In the genomic region with DNA sequence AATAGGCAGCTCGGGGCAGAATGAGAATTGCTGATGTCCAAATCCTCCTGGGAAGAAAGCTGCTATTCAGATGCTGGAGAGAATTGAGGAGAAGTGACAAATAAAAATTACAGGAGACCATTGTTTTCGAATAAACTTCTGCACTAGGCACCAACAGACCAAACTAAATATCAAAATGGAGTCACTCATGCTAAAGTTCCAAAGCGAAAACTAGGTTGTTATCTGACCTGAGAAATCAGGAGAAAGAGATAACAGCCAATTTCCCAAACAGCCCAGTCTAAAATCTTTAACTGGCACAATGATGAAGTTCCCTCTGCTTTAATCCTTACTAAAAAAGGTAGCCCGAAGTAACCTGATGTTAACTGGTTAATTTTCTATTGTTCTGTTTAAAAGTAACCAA, we compare ENCODE assay signal across 13 cellular contexts.
DNase-seq lines count a peak whose midpoint lies in the region; ATAC-seq and TF ChIP-seq lines count a peak whose summit lies in the region.
"Had no signal": no experiment of that assay in that cellular context is flagged by ENCODE, and none has a peak within 500 bp of the region (broad histone marks: within the 10 kb centered on the region; RNA-seq: fewer than 3 reads in every experiment).

No MANE protein-coding gene starts in this region.

- H3K4me1 Mint-ChIP-seq in GM23338 (no peaks in the 10 kb centered on the region; the same call in 2 of the 3 replicates), nephron progenitor cell (peaks cover 31% of the 10 kb centered on the region)
- peaks cover 31% of the 10 kb centered on the region for H3K4me1 Mint-ChIP-seq in activated T-helper 17 cell treated with anti-CD3 and anti-CD28 coated beads, Interleukin-2, amount 50 U/mL, for 72 hours

- no peak for TF ChIP-seq CTCF in GM23338 (conservative IDR thresholded peaks at IDR 0.05; ENCODE audit: low read depth in 2 of 2)
- TF ChIP-seq CTCF in nephron progenitor cell (IDR thresholded peaks at IDR 0.05) = no peak
- no peak for TF ChIP-seq CTCF in thyroid gland (IDR thresholded peaks at IDR 0.05)

- no peak overlapping the region; the same call in 1 of the 2 replicates for H3K27ac ChIP-seq in GM23338 (ENCODE audit: low read depth)
- peak overlapping the region in 2 of 3 donors; percentile 54 to 59 for H3K27ac ChIP-seq in thyroid gland
- H3K27ac ChIP-seq in effector memory CD4-positive, alpha-beta T cell (ENCODE audit: insufficient read depth, low read length, poor library complexity, severe bottlenecking) = no peak overlapping the region
- H3K27ac ChIP-seq: A549, BLaER1 had no signal

- no peak overlapping the region for H3K4me3 ChIP-seq in GM23338
- no peak overlapping the region for H3K4me3 ChIP-seq in thyroid gland (replicated peaks in 1 of 3)
- H3K4me3 ChIP-seq in effector memory CD4-positive, alpha-beta T cell (ENCODE audit: insufficient read depth, low read depth, low read length, poor library complexity, severe bottlenecking) = no peak overlapping the region
- H3K4me3 ChIP-seq: A549, BLaER1, GM12878, HAP-1 had no signal

- H3K36me3 ChIP-seq in GM23338 (ENCODE audit: insufficient read depth) = no peaks in the 10 kb centered on the region
- H3K36me3 ChIP-seq in thyroid gland = no peaks in the 10 kb centered on the region
- H3K36me3 ChIP-seq in effector memory CD4-positive, alpha-beta T cell (ENCODE audit: control insufficient read depth, insufficient read depth, low read length) = peaks cover 12% of the 10 kb centered on the region
- H3K36me3 ChIP-seq: HAP-1 had no signal

- H2AFZ ChIP-seq in GM23338 = no peak overlapping the region

- no peaks in the 10 kb centered on the region for H3K27me3 ChIP-seq in GM23338 (ENCODE audit: insufficient read depth)
- H3K27me3 ChIP-seq in thyroid gland = no peaks in the 10 kb centered on the region
- no peaks in the 10 kb centered on the region for H3K27me3 ChIP-seq in effector memory CD4-positive, alpha-beta T cell (replicated peaks; ENCODE audit: control insufficient read depth, insufficient read depth, low read length, poor library complexity, severe bottlenecking)
- H3K27me3 ChIP-seq: BLaER1 had no signal

- H3K4me1 ChIP-seq in GM23338 (ENCODE audit: insufficient read depth) = no peaks in the 10 kb centered on the region
- peaks cover 15 to 39% of the 10 kb centered on the region in 2 donors for H3K4me1 ChIP-seq in thyroid gland
- H3K4me1 ChIP-seq in effector memory CD4-positive, alpha-beta T cell (ENCODE audit: control insufficient read depth, insufficient read depth, low read length, poor library complexity, severe bottlenecking) = no peaks in the 10 kb centered on the region
- H3K4me1 ChIP-seq: BLaER1, HAP-1 had no signal

- H3K79me2 ChIP-seq in GM23338 (replicated peaks; ENCODE audit: insufficient read depth) = no peaks in the 10 kb centered on the region

- no peaks in the 10 kb centered on the region for H3F3A ChIP-seq in GM23338 (replicated peaks; ENCODE audit: low read depth)

- H3K36me3 Mint-ChIP-seq in GM23338 (ENCODE audit: low read depth) = peaks cover 6% of the 10 kb centered on the region; the same call in 1 of the 3 replicates
- peaks cover 90% of the 10 kb centered on the region for H3K36me3 Mint-ChIP-seq in activated T-helper 17 cell treated with anti-CD3 and anti-CD28 coated beads, Interleukin-2, amount 50 U/mL, for 72 hours (ENCODE audit: low read depth)
- peaks cover 33% of the 10 kb centered on the region for H3K36me3 Mint-ChIP-seq in nephron progenitor cell (ENCODE audit: low read depth)

- ATAC-seq in GM23338 (no peak), GM19463 (IDR thresholded peaks at IDR 0.05; ENCODE audit: unreplicated experiment) (no peak)
- no peak for ATAC-seq in activated T-helper 17 cell treated with anti-CD3 and anti-CD28 coated beads, Interleukin-2, amount 50 U/mL, for 72 hours (replicated peaks)
- ATAC-seq: A549, GM12878 had no signal

- H3K4me3 Mint-ChIP-seq in GM23338 = no peak overlapping the region
- no peak overlapping the region for H3K4me3 Mint-ChIP-seq in activated T-helper 17 cell treated with anti-CD3 and anti-CD28 coated beads, Interleukin-2, amount 50 U/mL, for 72 hours
- H3K4me3 Mint-ChIP-seq in nephron progenitor cell = no peak overlapping the region
- H3K4me3 Mint-ChIP-seq: CD4-positive, CD25-positive, alpha-beta regulatory T cell had no signal

- no peak for DNase-seq in GM23338 (ENCODE audit: low spot score)
- DNase-seq in nephron progenitor cell = no peak
- DNase-seq in thyroid gland = no peak
- no peak for DNase-seq in dermis blood vessel endothelial cell
- no peak for DNase-seq in effector memory CD4-positive, alpha-beta T cell
- DNase-seq: CD4-positive, CD25-positive, alpha-beta regulatory T cell; DMS79 had no signal

- H3K9me2 ChIP-seq in GM23338 (ENCODE audit: insufficient read depth) = no peaks in the 10 kb centered on the region

- H3K27ac Mint-ChIP-seq in GM23338 (0 out of 2 replicates have a peak overlapping the region, but pooled peaks have one; percentile 36), nephron progenitor cell (peak overlapping the region; percentile 45)
- peak overlapping the region; percentile 47 for H3K27ac Mint-ChIP-seq in activated T-helper 17 cell treated with anti-CD3 and anti-CD28 coated beads, Interleukin-2, amount 50 U/mL, for 72 hours
- H3K27ac Mint-ChIP-seq: CD4-positive, CD25-positive, alpha-beta regulatory T cell had no signal

- intact Hi-C loops in thyroid gland (cut with DNase I) = no loop called here

- H4K20me1 ChIP-seq in GM23338 (replicated peaks; ENCODE audit: insufficient read depth) = peaks cover 6% of the 10 kb centered on the region; the same call in 1 of the 2 replicates
- H4K20me1 ChIP-seq: BLaER1 had no signal

- H3K9me3 Mint-ChIP-seq in GM23338 = no peaks in the 10 kb centered on the region; the same call in 2 of the 3 replicates
- H3K9me3 Mint-ChIP-seq in activated T-helper 17 cell treated with anti-CD3 and anti-CD28 coated beads, Interleukin-2, amount 50 U/mL, for 72 hours = no peaks in the 10 kb centered on the region
- peaks cover 3% of the 10 kb centered on the region for H3K9me3 Mint-ChIP-seq in nephron progenitor cell
- H3K9me3 Mint-ChIP-seq: CD4-positive, CD25-positive, alpha-beta regulatory T cell had no signal

- no peak overlapping the region for H3K4me2 ChIP-seq in GM23338
- H3K4me2 ChIP-seq: A549, BLaER1 had no signal

- WGBS in thyroid gland, 2 donors = 85 to 90% methylated on average over 4 of the region's 4 CpGs

- TF ChIP-seq POLR2A in thyroid gland (IDR thresholded peaks at IDR 0.05) = no peak

- H3K27me3 Mint-ChIP-seq in GM23338 (ENCODE audit: insufficient read depth, low read depth, poor library complexity) (no peaks in the 10 kb centered on the region), nephron progenitor cell (ENCODE audit: low read depth, poor library complexity) (no peaks in the 10 kb centered on the region)
- H3K27me3 Mint-ChIP-seq in activated T-helper 17 cell treated with anti-CD3 and anti-CD28 coated beads, Interleukin-2, amount 50 U/mL, for 72 hours = no peaks in the 10 kb centered on the region
- H3K27me3 Mint-ChIP-seq: CD4-positive, CD25-positive, alpha-beta regulatory T cell had no signal

- no peaks in the 10 kb centered on the region for H3K9me3 ChIP-seq in thyroid gland
- H3K9me3 ChIP-seq in effector memory CD4-positive, alpha-beta T cell (ENCODE audit: control insufficient read depth, low read length) = no peaks in the 10 kb centered on the region
- H3K9me3 ChIP-seq: A549, BLaER1, HAP-1 had no signal

TF ChIP-seq in GM23338, 12 proteins besides CTCF, POLR2A, EP300 and RAD21 (continues in another document):
- TF ChIP-seq NANOG (IDR thresholded peaks at IDR 0.05; ENCODE audit: borderline replicate concordance) (no peak), JUNB (IDR thresholded peaks at IDR 0.05; ENCODE audit: unreplicated experiment) (no peak), STAT1 (IDR thresholded peaks at IDR 0.05; ENCODE audit: unreplicated experiment) (no peak), ETS1 (IDR thresholded peaks at IDR 0.05) (no peak), EZH2phosphoT487 (IDR thresholded peaks at IDR 0.05; ENCODE audit: unreplicated experiment) (no peak)
- TF ChIP-seq, protein P1, sequence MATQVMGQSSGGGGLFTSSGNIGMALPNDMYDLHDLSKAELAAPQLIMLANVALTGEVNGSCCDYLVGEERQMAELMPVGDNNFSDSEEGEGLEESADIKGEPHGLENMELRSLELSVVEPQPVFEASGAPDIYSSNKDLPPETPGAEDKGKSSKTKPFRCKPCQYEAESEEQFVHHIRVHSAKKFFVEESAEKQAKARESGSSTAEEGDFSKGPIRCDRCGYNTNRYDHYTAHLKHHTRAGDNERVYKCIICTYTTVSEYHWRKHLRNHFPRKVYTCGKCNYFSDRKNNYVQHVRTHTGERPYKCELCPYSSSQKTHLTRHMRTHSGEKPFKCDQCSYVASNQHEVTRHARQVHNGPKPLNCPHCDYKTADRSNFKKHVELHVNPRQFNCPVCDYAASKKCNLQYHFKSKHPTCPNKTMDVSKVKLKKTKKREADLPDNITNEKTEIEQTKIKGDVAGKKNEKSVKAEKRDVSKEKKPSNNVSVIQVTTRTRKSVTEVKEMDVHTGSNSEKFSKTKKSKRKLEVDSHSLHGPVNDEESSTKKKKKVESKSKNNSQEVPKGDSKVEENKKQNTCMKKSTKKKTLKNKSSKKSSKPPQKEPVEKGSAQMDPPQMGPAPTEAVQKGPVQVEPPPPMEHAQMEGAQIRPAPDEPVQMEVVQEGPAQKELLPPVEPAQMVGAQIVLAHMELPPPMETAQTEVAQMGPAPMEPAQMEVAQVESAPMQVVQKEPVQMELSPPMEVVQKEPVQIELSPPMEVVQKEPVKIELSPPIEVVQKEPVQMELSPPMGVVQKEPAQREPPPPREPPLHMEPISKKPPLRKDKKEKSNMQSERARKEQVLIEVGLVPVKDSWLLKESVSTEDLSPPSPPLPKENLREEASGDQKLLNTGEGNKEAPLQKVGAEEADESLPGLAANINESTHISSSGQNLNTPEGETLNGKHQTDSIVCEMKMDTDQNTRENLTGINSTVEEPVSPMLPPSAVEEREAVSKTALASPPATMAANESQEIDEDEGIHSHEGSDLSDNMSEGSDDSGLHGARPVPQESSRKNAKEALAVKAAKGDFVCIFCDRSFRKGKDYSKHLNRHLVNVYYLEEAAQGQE (IDR thresholded peaks at IDR 0.05; ENCODE audit: unreplicated experiment) = no peak

Comparison
In these comparisons a context has a peak if more than half of its experiments do, and no peak if none do; other contexts are left out.
1. H3K27ac ChIP-seq: peak in thyroid gland (2 of 3); none in GM23338 (single experiment) and effector memory CD4-positive, alpha-beta T cell (single experiment).
2. Peak in every context shown above with its lines, with median percentiles within 50 percentile points of each other: H3K27ac Mint-ChIP-seq.